In the genomic region with DNA sequence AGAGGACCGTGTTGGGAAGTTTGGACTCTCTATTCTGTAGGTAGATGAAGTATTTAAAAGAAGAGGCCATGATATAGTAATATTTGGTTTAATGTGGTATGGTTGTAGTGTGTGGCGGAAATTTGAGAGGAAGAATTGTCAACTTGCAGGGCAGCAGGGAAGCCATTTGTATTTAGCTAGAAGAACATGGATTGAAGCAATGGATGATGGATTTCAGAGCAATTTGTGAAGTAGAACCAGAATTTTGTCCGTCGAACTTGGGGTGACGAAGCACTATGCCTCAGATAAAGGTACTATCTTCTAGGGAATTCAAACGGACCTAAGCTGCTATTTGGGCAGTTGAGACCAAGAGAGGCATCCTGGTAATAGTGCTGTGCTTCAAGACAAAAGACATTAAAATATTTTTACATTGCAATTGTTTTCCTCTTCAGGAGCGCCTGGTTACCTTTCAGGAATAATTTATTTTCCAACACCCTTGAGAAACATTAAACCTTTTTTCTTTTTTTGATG, we compare ENCODE assay signal across 9 cellular contexts. TPM values are rescaled to one million over a fixed set of nuclear protein-coding genes. Genes with fewer than 3 reads are reported as not detected.
DNase-seq lines count a peak whose midpoint lies in the region; ATAC-seq, FAIRE-seq and TF ChIP-seq lines count a peak whose summit lies in the region.
"Had no signal": no experiment of that assay in that cellular context is flagged by ENCODE, and none has a peak within 500 bp of the region (broad histone marks: within the 10 kb centered on the region; RNA-seq: fewer than 3 reads in every experiment).

No MANE protein-coding gene starts in this region.

- peak overlapping the region; percentile 18 for H3K27ac ChIP-seq in HepG2 (ENCODE audit: extremely low read length, insufficient read depth, low read length)
- H3K27ac ChIP-seq in tibial artery: peak overlapping the region in 1 of 2 donors; percentile 50

- H3K36me3 Mint-ChIP-seq in activated naive CD4-positive, alpha-beta T cell treated with anti-CD3 and anti-CD28 coated beads, Interleukin-2, amount 10 ng/mL, durations not matched to agents 7 days and 5 days: peaks cover 16% of the 10 kb centered on the region
- peaks cover 8% of the 10 kb centered on the region for H3K36me3 Mint-ChIP-seq in activated B cell treated with CpG ODN at 0.5 μM for 24 hours (ENCODE audit: low read depth)

- no peak for TF ChIP-seq POLR2A in HepG2 (IDR thresholded peaks at IDR 0.05; ENCODE audit: insufficient read depth in 1 of 2, low read depth in 2 of 2, low read length in 2 of 2)

- no peak overlapping the region for H3K9ac ChIP-seq in HepG2 (ENCODE audit: insufficient read depth, low read depth, low read length)

- WGBS in HepG2 (ENCODE audit: low lambda C conversion rate): 71% methylated on average over 7 of the region's 7 CpGs

- peaks cover 39% of the 10 kb centered on the region for H3K4me1 Mint-ChIP-seq in activated naive CD4-positive, alpha-beta T cell treated with anti-CD3 and anti-CD28 coated beads, Interleukin-2, amount 10 ng/mL, durations not matched to agents 7 days and 5 days
- peaks cover 41% of the 10 kb centered on the region for H3K4me1 Mint-ChIP-seq in activated B cell treated with CpG ODN at 0.5 μM for 24 hours

- no peak for ATAC-seq in activated B cell treated with CpG ODN at 0.5 μM for 24 hours (ENCODE audit: low read depth)
- no peak for ATAC-seq in HepG2

- no peak for FAIRE-seq in HepG2 (lab: Jason Lieb, UNC)

- CTCF ChIA-PET in activated naive CD4-positive, alpha-beta T cell treated with anti-CD3 and anti-CD28 coated beads, Interleukin-2, amount 10 ng/mL, durations not matched to agents 7 days and 5 days (lab: Charles Lee): interaction anchor here (0.7 to 2.4 kb wide), 5 partner anchors 10 to 264 kb away, joined by 3 to 13 read pairs (median 3); no protein-coding TSS in a partner anchor
- CTCF ChIA-PET in activated B cell treated with CpG ODN at 0.5 μM for 24 hours (lab: Charles Lee) (interaction anchor here (1.0 kb wide), 1 partner anchor 29 kb away, joined by 5 read pairs; the partner anchor contains the start of genes ARL3 and SFXN2), HepG2 (lab: Yijun Ruan, JAX; ENCODE audit: low intra/inter-chr PET ratio, low total read pairs) (no interaction called here)

- H3K9me3 ChIP-seq in HepG2 (ENCODE audit: low read length): no peaks in the 10 kb centered on the region
- no peaks in the 10 kb centered on the region for H3K9me3 ChIP-seq in tibial artery
- H3K9me3 ChIP-seq: right atrium auricular region had no signal

- H3K36me3 ChIP-seq in HepG2 (replicated peaks in 1 of 2; ENCODE audit: control insufficient read depth in 1 of 2, insufficient read depth in 2 of 2, low read length in 2 of 2): no peaks in the 10 kb centered on the region
- peaks cover 0 to under 1% (median 0%) of the 10 kb centered on the region in 3 donors for H3K36me3 ChIP-seq in tibial artery
- H3K36me3 ChIP-seq: right atrium auricular region had no signal

- peaks cover 22% of the 10 kb centered on the region for H3K79me2 ChIP-seq in HepG2 (ENCODE audit: insufficient read depth, low read length)

- in situ Hi-C loops in HepG2 (cut with HindIII; ENCODE audit: extremely low pct_ligation_motif_present, low pct_unique_long_range_greater_than_20kb): loop anchor here (10.0 to 25.0 kb wide), 2 partner anchors 72 to 319 kb away; no protein-coding TSS in a partner anchor

- TF ChIP-seq CTCF in activated B cell treated with CpG ODN at 0.5 μM for 24 hours (IDR thresholded peaks at IDR 0.05) (no peak), HepG2 (CRISPR knock-in tag; IDR thresholded peaks at IDR 0.05) (no peak), tibial artery (IDR thresholded peaks at IDR 0.05) (no peak)

- H4K20me1 ChIP-seq in HepG2 (ENCODE audit: insufficient read depth, low read length): no peaks in the 10 kb centered on the region

- no peak for DNase-seq in activated naive CD4-positive, alpha-beta T cell treated with anti-CD3 and anti-CD28 coated beads, Interleukin-2, amount 10 ng/mL, durations not matched to agents 7 days and 5 days
- no peak for DNase-seq in activated naive CD4-positive, alpha-beta T cell treated with anti-CD3 and anti-CD28 coated beads, Interleukin-2, amount 50 U/mL, for 16 hours
- DNase-seq in activated B cell treated with CpG ODN at 0.5 μM for 24 hours (no peak), HepG2 (ENCODE audit: low spot score) (no peak), tibial artery (no peak), SW480 (ENCODE audit: low spot score) (no peak), medulla oblongata (ENCODE audit: extremely low spot score) (no peak), dedifferentiated amniotic fluid mesenchymal stem cell (ENCODE audit: extremely low spot score) (no peak)

- peak overlapping the region; percentile 49 for H3K4me2 ChIP-seq in HepG2 (ENCODE audit: low read depth, low read length)

- no peak for TF ChIP-seq RAD21 in HepG2 (CRISPR knock-in tag; IDR thresholded peaks at IDR 0.05)

- H3K27me3 ChIP-seq in HepG2 (ENCODE audit: control insufficient read depth in 1 of 2, insufficient read depth in 2 of 2, low read length in 2 of 2) (no peaks in the 10 kb centered on the region; a peak in 1 of 5 replicates), tibial artery (no peaks in the 10 kb centered on the region)
- H3K27me3 ChIP-seq: right atrium auricular region had no signal

- intact Hi-C loops in activated B cell treated with CpG ODN at 0.5 μM for 24 hours (cut with micrococcal nuclease): loop anchor here (1.0 to 5.0 kb wide), 6 partner anchors 29 to 1391 kb away; partner anchors contain the start of genes ACTR1A, ARL3, BORCS7 and BTRC
- intact Hi-C loops in HepG2 (cut with micrococcal nuclease; ENCODE audit: unreplicated experiment): loop anchor here (2.0 to 5.0 kb wide), 3 partner anchors 28 to 72 kb away; partner anchors contain the start of genes ARL3 and SFXN2
- intact Hi-C loops in tibial artery (cut with DNase I; ENCODE audit: low total_unique reads): loop anchor here (5.0 kb wide), 2 partner anchors 34 to 74 kb away; no protein-coding TSS in a partner anchor

- no peak for TF ChIP-seq EP300 in HepG2 (IDR thresholded peaks at IDR 0.05; ENCODE audit: low read depth in 2 of 2, low read length in 2 of 2)
- TF ChIP-seq EP300 in HepG2 (CRISPR knock-in tag; IDR thresholded peaks at IDR 0.05; ENCODE audit: borderline replicate concordance): no peak

- H3K4me1 ChIP-seq in HepG2 (ENCODE audit: insufficient read depth, low read length) (peaks cover 35% of the 10 kb centered on the region), tibial artery (peaks cover 0 to 43% (median 9%) of the 10 kb centered on the region in 4 donors)

- H3K4me3 Mint-ChIP-seq in activated naive CD4-positive, alpha-beta T cell treated with anti-CD3 and anti-CD28 coated beads, Interleukin-2, amount 10 ng/mL, durations not matched to agents 7 days and 5 days: peak overlapping the region; percentile 88
- peak overlapping the region; percentile 93 for H3K4me3 Mint-ChIP-seq in activated B cell treated with CpG ODN at 0.5 μM for 24 hours

- H3K4me3 ChIP-seq in HepG2 (replicated peaks in 1 of 3; ENCODE audit: insufficient read depth in 1 of 3, low read depth in 2 of 3, low read length in 3 of 3): peak overlapping the region in 1 of 3 experiments; percentile 15; a peak in 1 of 6 replicates
- peak overlapping the region; percentile 16 to 30 for H3K4me3 ChIP-seq in tibial artery

- peak overlapping the region; percentile 90 for H3K27ac Mint-ChIP-seq in activated naive CD4-positive, alpha-beta T cell treated with anti-CD3 and anti-CD28 coated beads, Interleukin-2, amount 10 ng/mL, durations not matched to agents 7 days and 5 days
- H3K27ac Mint-ChIP-seq in activated B cell treated with CpG ODN at 0.5 μM for 24 hours: peak overlapping the region; percentile 87

- BruUV-seq in HepG2 (replicated peaks; lab: Mats Ljungman, UMichigan): no TSS peak

- POLR2A ChIA-PET in activated B cell treated with CpG ODN at 0.5 μM for 24 hours (lab: Charles Lee) (interaction anchor here (0.5 to 2.6 kb wide), 16 partner anchors 11 to 926 kb away, joined by 3 to 21 read pairs (median 4); partner anchors contain the start of genes ACTR1A, ARL3, BORCS7 and NFKB2), HepG2 (lab: Yijun Ruan, JAX) (interaction anchor here (0.6 to 3.0 kb wide), 14 partner anchors 9 to 608 kb away, joined by 3 to 25 read pairs (median 5); partner anchors contain the start of genes ARL3, AS3MT, PCGF6 and SFXN2)

- peak overlapping the region; percentile 88 for H2AFZ ChIP-seq in HepG2 (ENCODE audit: low read length)

- H3K9me3 Mint-ChIP-seq in activated naive CD4-positive, alpha-beta T cell treated with anti-CD3 and anti-CD28 coated beads, Interleukin-2, amount 10 ng/mL, durations not matched to agents 7 days and 5 days: peaks cover 3% of the 10 kb centered on the region
- no peaks in the 10 kb centered on the region for H3K9me3 Mint-ChIP-seq in activated B cell treated with CpG ODN at 0.5 μM for 24 hours

- peaks cover 3% of the 10 kb centered on the region for H3K27me3 Mint-ChIP-seq in activated naive CD4-positive, alpha-beta T cell treated with anti-CD3 and anti-CD28 coated beads, Interleukin-2, amount 10 ng/mL, durations not matched to agents 7 days and 5 days
- no peaks in the 10 kb centered on the region for H3K27me3 Mint-ChIP-seq in activated B cell treated with CpG ODN at 0.5 μM for 24 hours

RNA-seq across cellular contexts. Expression of gene WBP1L, which starts 0.6 kb away (rescaled TPM):
- total RNA-seq in activated B cell treated with CpG ODN at 0.5 μM for 24 hours: 30.5 and 30.8 TPM in 2 replicates
- 8.3 and 11.6 TPM in 2 replicates for total RNA-seq in HepG2 (2016; rRNA removed; fragmentation: Illumina TruSeq; extraction: Trizol)
- total RNA-seq in HepG2 (2016; cell fraction: cytosol; rRNA removed; fragmentation: Illumina TruSeq; extraction: Trizol; ENCODE audit: low read depth): 4.0 and 4.2 TPM in 2 replicates
- total RNA-seq in HepG2 (2016; cell fraction: insoluble cytoplasmic fraction; rRNA removed; fragmentation: Illumina TruSeq; extraction: Trizol): 8.5 and 10.6 TPM in 2 replicates
- total RNA-seq in HepG2 (2016; cell fraction: membrane; rRNA removed; fragmentation: Illumina TruSeq; extraction: Trizol): 15.7 and 18.8 TPM in 2 replicates
- 6.4 and 7.2 TPM in 2 replicates for total RNA-seq in HepG2 (2016; cell fraction: nucleus; rRNA removed; fragmentation: Illumina TruSeq; extraction: Trizol)
- polyA plus RNA-seq in HepG2 (2011; rRNA removed): 12.3 and 14.9 TPM in 2 replicates
- 18.7 and 19.4 TPM in 2 replicates for polyA plus RNA-seq in HepG2 (2011; cell fraction: cytosol; rRNA removed)
- polyA plus RNA-seq in HepG2 (2011; cell fraction: nucleus; rRNA removed): 8.0 and 9.0 TPM in 2 replicates
- polyA plus RNA-seq in HepG2 (2012): 11.9 and 14.7 TPM in 2 replicates
- 2.6 and 2.8 TPM in 2 replicates for polyA plus RNA-seq in HepG2 (2016; cell fraction: cytosol; fragmentation: Illumina TruSeq; extraction: Trizol; ENCODE audit: low read depth)
- 10.0 and 11.7 TPM in 2 replicates for polyA plus RNA-seq in HepG2 (2016; cell fraction: insoluble cytoplasmic fraction; fragmentation: Illumina TruSeq; extraction: Trizol; ENCODE audit: low read depth)
- polyA plus RNA-seq in HepG2 (2016; cell fraction: membrane; fragmentation: Illumina TruSeq; extraction: Trizol; ENCODE audit: low read depth): 10.4 and 14.8 TPM in 2 replicates
- polyA plus RNA-seq in HepG2 (2016; cell fraction: nucleus; fragmentation: Illumina TruSeq; extraction: Trizol; ENCODE audit: insufficient read depth, low read depth): 9.0 and 9.1 TPM in 2 replicates
- polyA minus RNA-seq in HepG2 (2011; rRNA and poly(A)+ RNA removed; ENCODE audit: low replicate concordance): 33.2 and 39.2 TPM in 2 replicates
- polyA minus RNA-seq in HepG2 (2011; cell fraction: cytosol; rRNA and poly(A)+ RNA removed): 12.8 and 18.7 TPM in 2 replicates
- 6.4 and 8.5 TPM in 2 replicates for polyA minus RNA-seq in HepG2 (2011; cell fraction: nucleus; rRNA and poly(A)+ RNA removed)

RNA-seq across cellular contexts. Expression of gene SFXN2, which starts 28.7 kb away (rescaled TPM):
- total RNA-seq in activated B cell treated with CpG ODN at 0.5 μM for 24 hours (22.1 and 28.9 TPM in 2 replicates), HepG2 (2016; rRNA removed; fragmentation: Illumina TruSeq; extraction: Trizol) (20.6 and 21.1 TPM in 2 replicates)
- total RNA-seq in HepG2 (2016; cell fraction: cytosol; rRNA removed; fragmentation: Illumina TruSeq; extraction: Trizol; ENCODE audit: low read depth): 3.3 and 5.4 TPM in 2 replicates
- 20.6 and 21.4 TPM in 2 replicates for total RNA-seq in HepG2 (2016; cell fraction: insoluble cytoplasmic fraction; rRNA removed; fragmentation: Illumina TruSeq; extraction: Trizol)
- total RNA-seq in HepG2 (2016; cell fraction: membrane; rRNA removed; fragmentation: Illumina TruSeq; extraction: Trizol): 11.4 and 11.6 TPM in 2 replicates
- 28.0 and 31.8 TPM in 2 replicates for total RNA-seq in HepG2 (2016; cell fraction: nucleus; rRNA removed; fragmentation: Illumina TruSeq; extraction: Trizol)
- 12.8 and 13.2 TPM in 2 replicates for polyA plus RNA-seq in HepG2 (2011; rRNA removed)
- polyA plus RNA-seq in HepG2 (2011; cell fraction: cytosol; rRNA removed): 5.4 and 6.9 TPM in 2 replicates
- polyA plus RNA-seq in HepG2 (2011; cell fraction: nucleus; rRNA removed): 22.9 and 27.4 TPM in 2 replicates
- polyA plus RNA-seq in HepG2 (2012): 3.6 and 9.3 TPM in 2 replicates
- polyA plus RNA-seq in HepG2 (2016; cell fraction: cytosol; fragmentation: Illumina TruSeq; extraction: Trizol; ENCODE audit: low read depth): 3.8 and 4.0 TPM in 2 replicates
- 19.3 and 19.8 TPM in 2 replicates for polyA plus RNA-seq in HepG2 (2016; cell fraction: insoluble cytoplasmic fraction; fragmentation: Illumina TruSeq; extraction: Trizol; ENCODE audit: low read depth)
- 7.4 and 7.7 TPM in 2 replicates for polyA plus RNA-seq in HepG2 (2016; cell fraction: membrane; fragmentation: Illumina TruSeq; extraction: Trizol; ENCODE audit: low read depth)
- 35.9 and 39.3 TPM in 2 replicates for polyA plus RNA-seq in HepG2 (2016; cell fraction: nucleus; fragmentation: Illumina TruSeq; extraction: Trizol; ENCODE audit: insufficient read depth, low read depth)
- polyA minus RNA-seq in HepG2 (2011; rRNA and poly(A)+ RNA removed; ENCODE audit: low replicate concordance): 40.1 and 60.7 TPM in 2 replicates
- 4.2 and 4.6 TPM in 2 replicates for polyA minus RNA-seq in HepG2 (2011; cell fraction: cytosol; rRNA and poly(A)+ RNA removed)
- polyA minus RNA-seq in HepG2 (2011; cell fraction: nucleus; rRNA and poly(A)+ RNA removed): 22.6 and 30.6 TPM in 2 replicates

RNA-seq across cellular contexts. Expression of gene ARL3, which starts 28.9 kb away (rescaled TPM):
- 4.1 and 5.1 TPM in 2 replicates for total RNA-seq in activated B cell treated with CpG ODN at 0.5 μM for 24 hours
- total RNA-seq in HepG2 (2016; rRNA removed; fragmentation: Illumina TruSeq; extraction: Trizol): 6.6 and 10.0 TPM in 2 replicates
- total RNA-seq in HepG2 (2016; cell fraction: cytosol; rRNA removed; fragmentation: Illumina TruSeq; extraction: Trizol; ENCODE audit: low read depth): 2.5 and 2.7 TPM in 2 replicates
- total RNA-seq in HepG2 (2016; cell fraction: insoluble cytoplasmic fraction; rRNA removed; fragmentation: Illumina TruSeq; extraction: Trizol): 6.6 and 10.2 TPM in 2 replicates
- 3.3 and 3.5 TPM in 2 replicates for total RNA-seq in HepG2 (2016; cell fraction: membrane; rRNA removed; fragmentation: Illumina TruSeq; extraction: Trizol)
- total RNA-seq in HepG2 (2016; cell fraction: nucleus; rRNA removed; fragmentation: Illumina TruSeq; extraction: Trizol): 2.8 and 3.0 TPM in 2 replicates
- 3.9 and 5.2 TPM in 2 replicates for polyA plus RNA-seq in HepG2 (2011; rRNA removed)
- polyA plus RNA-seq in HepG2 (2011; cell fraction: cytosol; rRNA removed): 2.9 and 3.4 TPM in 2 replicates
- 1.2 and 1.4 TPM in 2 replicates for polyA plus RNA-seq in HepG2 (2011; cell fraction: nucleus; rRNA removed)
- 5.8 TPM in 2 replicates for polyA plus RNA-seq in HepG2 (2012)
- 3.3 and 3.9 TPM in 2 replicates for polyA plus RNA-seq in HepG2 (2016; cell fraction: cytosol; fragmentation: Illumina TruSeq; extraction: Trizol; ENCODE audit: low read depth)
- polyA plus RNA-seq in HepG2 (2016; cell fraction: insoluble cytoplasmic fraction; fragmentation: Illumina TruSeq; extraction: Trizol; ENCODE audit: low read depth): 10.6 and 12.6 TPM in 2 replicates
- 2.9 and 3.5 TPM in 2 replicates for polyA plus RNA-seq in HepG2 (2016; cell fraction: membrane; fragmentation: Illumina TruSeq; extraction: Trizol; ENCODE audit: low read depth)
- 4.1 and 5.5 TPM in 2 replicates for polyA plus RNA-seq in HepG2 (2016; cell fraction: nucleus; fragmentation: Illumina TruSeq; extraction: Trizol; ENCODE audit: insufficient read depth, low read depth)
- polyA minus RNA-seq in HepG2 (2011; rRNA and poly(A)+ RNA removed; ENCODE audit: low replicate concordance): 0.94 and 3.1 TPM in 2 replicates
- 1.3 and 1.5 TPM in 2 replicates for polyA minus RNA-seq in HepG2 (2011; cell fraction: cytosol; rRNA and poly(A)+ RNA removed)
- 1.4 and 1.7 TPM in 2 replicates for polyA minus RNA-seq in HepG2 (2011; cell fraction: nucleus; rRNA and poly(A)+ RNA removed)
